Comparison of ENCODE assay signal across 24 cellular contexts in genomic region chr6:41457303-41457670, GRCh38.
"Had no signal": no experiment of that assay in that cellular context is flagged by ENCODE, and none has a peak within 500 bp of the region (broad histone marks: within the 10 kb centered on the region; RNA-seq: fewer than 3 reads in every experiment).

No MANE protein-coding gene starts in this region.

- H3K36me3 ChIP-seq: cardiac muscle cell, esophagus muscularis mucosa, gastrocnemius medialis, heart left ventricle, spleen, thoracic aorta, upper lobe of left lung, WERI-Rb-1 had no signal

- DNase-seq: activated CD4-positive, alpha-beta T cell treated with anti-CD3 and anti-CD28 coated beads, Interleukin-2, amount 10 ng/mL, durations not matched to agents 7 days and 5 days; activated CD4-positive, CD25-positive, alpha-beta regulatory T cell treated with anti-CD3 and anti-CD28 coated beads, Interleukin-2, amount 50 U/mL, for 72 hours; activated CD8-positive, alpha-beta memory T cell treated with anti-CD3 and anti-CD28 coated beads, Interleukin-2, amount 10 ng/mL, durations not matched to agents 7 days and 5 days; activated CD8-positive, alpha-beta T cell treated with anti-CD3 and anti-CD28 coated beads for 36 hours; activated effector memory CD4-positive, alpha-beta T cell treated with anti-CD3 and anti-CD28 coated beads, Interleukin-2, amount 50 U/mL, for 16 hours; activated naive CD4-positive, alpha-beta T cell treated with anti-CD3 and anti-CD28 coated beads, Interleukin-2, amount 10 ng/mL, durations not matched to agents 7 days and 5 days; activated T-cell treated with anti-CD3 and anti-CD28 coated beads for 4 hours; effector CD8-positive, alpha-beta T cell; gastrocnemius medialis; heart left ventricle; islet precursor cell; nephron progenitor cell; nucleus accumbens; retina; spleen; stimulated activated CD4-positive, alpha-beta T cell treated with anti-CD3 and anti-CD28 coated beads, Interleukin-4, amount 100 ng/mL, for 1 hour; stimulated activated naive CD4-positive, alpha-beta T cell; upper lobe of left lung had no signal

- ATAC-seq: activated CD8-positive, alpha-beta memory T cell treated with anti-CD3 and anti-CD28 coated beads, Interleukin-2, amount 10 ng/mL, durations not matched to agents 7 days and 5 days; activated CD8-positive, alpha-beta T cell treated with anti-CD3 and anti-CD28 coated beads for 36 hours; gastrocnemius medialis; heart left ventricle had no signal

- FAIRE-seq: endothelial cell of umbilical vein had no signal

- H3K27me3 ChIP-seq: cardiac muscle cell, esophagus muscularis mucosa, gastrocnemius medialis, upper lobe of left lung had no signal

- H3K4me1 ChIP-seq: spleen, upper lobe of left lung had no signal

- H3K9me3 ChIP-seq: esophagus muscularis mucosa, gastrocnemius medialis, heart left ventricle, mucosa of descending colon, spleen, thoracic aorta, upper lobe of left lung had no signal

- H3K27ac ChIP-seq: cardiac muscle cell, esophagus muscularis mucosa, gastrocnemius medialis, heart left ventricle, spleen, thoracic aorta, upper lobe of left lung, WERI-Rb-1 had no signal

- H3K4me3 ChIP-seq: cardiac muscle cell, esophagus muscularis mucosa, gastrocnemius medialis, heart left ventricle, mucosa of descending colon, spleen, thoracic aorta, upper lobe of left lung had no signal
